8 cellular contexts compared by ENCODE assay signal in genomic region chr12:72570601-72571000, GRCh38.
DNase-seq lines count a peak whose midpoint lies in the region; ATAC-seq and TF ChIP-seq lines count a peak whose summit lies in the region.

No MANE protein-coding gene starts in this region.

- H3K79me2 ChIP-seq in hepatocyte: no peaks in the 10 kb centered on the region

- DNase-seq in COLO668 (lab: John Stamatoyannopoulos, UW; ENCODE audit: unreplicated experiment): peak; percentile 10
- DNase-seq in H7: peak; percentile 28
- DNase-seq in NCI-H748 treated with DMSO at 0.1 percent for 48 hours (lab: John Stamatoyannopoulos, UW): peak; percentile 48
- DNase-seq in hepatocyte (ENCODE audit: low spot score): peak; percentile 24
- DNase-seq in activated naive CD4-positive, alpha-beta T cell treated with anti-CD3 and anti-CD28 coated beads, Interleukin-2, amount 50 U/mL, for 16 hours: no peak
- DNase-seq in aorta: no peak
- no peak for DNase-seq in NCI-H1105 (lab: John Stamatoyannopoulos, UW)
- DNase-seq in superior temporal gyrus (ENCODE audit: extremely low spot score): no peak

- H4K20me1 ChIP-seq in hepatocyte (ENCODE audit: insufficient read depth, poor library complexity, severe bottlenecking): no peaks in the 10 kb centered on the region

- TF ChIP-seq CTCF in hepatocyte (IDR thresholded peaks at IDR 0.05; ENCODE audit: poor library complexity): peak; percentile 35

- 53% methylated on average over 7 of the region's 7 CpGs for WGBS in hepatocyte (ENCODE audit: low lambda C conversion rate, missing lambda C conversion rate)
- WGBS in aorta, 2 donors: 92 to 93% methylated on average over 7 of the region's 7 CpGs

- H3K36me3 ChIP-seq in H7 (replicated peaks; ENCODE audit: control insufficient read depth, insufficient read depth, low read length): no peaks in the 10 kb centered on the region
- no peaks in the 10 kb centered on the region for H3K36me3 ChIP-seq in hepatocyte (replicated peaks; ENCODE audit: insufficient read depth, low read depth)
- H3K36me3 ChIP-seq in aorta (ENCODE audit: control insufficient read depth in 1 of 2, insufficient read depth in 2 of 2, low read length in 1 of 2): no peaks in the 10 kb centered on the region

- no peaks in the 10 kb centered on the region for H3K27me3 ChIP-seq in H7 (ENCODE audit: control insufficient read depth, insufficient read depth, low read length)
- no peaks in the 10 kb centered on the region for H3K27me3 ChIP-seq in hepatocyte
- H3K27me3 ChIP-seq in aorta (ENCODE audit: control insufficient read depth in 1 of 2, insufficient read depth in 2 of 2, low read length in 1 of 2): no peaks in the 10 kb centered on the region

- ATAC-seq in aorta (ENCODE audit: low FRiP score): no peak

- H3K9me2 ChIP-seq in hepatocyte (replicated peaks; ENCODE audit: insufficient read depth): no peaks in the 10 kb centered on the region

- no peak overlapping the region for H3K27ac ChIP-seq in hepatocyte
- no peak overlapping the region for H3K27ac ChIP-seq in aorta (ENCODE audit: low read depth in 1 of 2, low read length in 2 of 2)

- H3K9me3 ChIP-seq in hepatocyte (ENCODE audit: low read depth) (no peaks in the 10 kb centered on the region), aorta (ENCODE audit: control insufficient read depth, low read length) (no peaks in the 10 kb centered on the region)

- intact Hi-C loops in aorta (cut with DNase I): no loop called here

- H2AFZ ChIP-seq in hepatocyte: no peak overlapping the region

- H3K4me2 ChIP-seq in hepatocyte: no peak overlapping the region

- no peak overlapping the region for H3K4me3 ChIP-seq in H7 (ENCODE audit: insufficient read depth, low read depth, low read length)
- H3K4me3 ChIP-seq in hepatocyte: no peak overlapping the region
- no peak overlapping the region for H3K4me3 ChIP-seq in aorta (ENCODE audit: low read length in 2 of 2)

- no peaks in the 10 kb centered on the region for H3K4me1 ChIP-seq in hepatocyte (ENCODE audit: insufficient read depth)
- H3K4me1 ChIP-seq in aorta (ENCODE audit: control insufficient read depth in 1 of 2, insufficient read depth in 2 of 2, low read length in 2 of 2): no peaks in the 10 kb centered on the region

Comparison
In these comparisons a context has a peak if more than half of its experiments do, and no peak if none do; other contexts are left out.
1. DNase-seq: peak in COLO668 (single experiment), H7 (single experiment), NCI-H748 treated with DMSO at 0.1 percent for 48 hours (single experiment) and hepatocyte (single experiment); none in activated naive CD4-positive, alpha-beta T cell treated with anti-CD3 and anti-CD28 coated beads, Interleukin-2, amount 50 U/mL, for 16 hours (single experiment), aorta (0 of 2), NCI-H1105 (single experiment) and superior temporal gyrus (single experiment).